Comparison of ENCODE assay signal across 18 cellular contexts in genomic region chr19:13611596-13611995, GRCh38.
DNase-seq lines count a peak whose midpoint lies in the region; ATAC-seq and TF ChIP-seq lines count a peak whose summit lies in the region.
"Had no signal": no experiment of that assay in that cellular context is flagged by ENCODE, and none has a peak within 500 bp of the region (broad histone marks: within the 10 kb centered on the region; RNA-seq: fewer than 3 reads in every experiment).

No MANE protein-coding gene starts in this region.

- intact Hi-C loops in spleen (cut with DNase I; ENCODE audit: low total_unique reads): no loop called here

- no peaks in the 10 kb centered on the region for H3K4me1 ChIP-seq in spleen
- H3K4me1 ChIP-seq: Caco-2 had no signal

- H3K36me3 ChIP-seq in spleen: no peaks in the 10 kb centered on the region

- 40 to 60% (median 50%) methylated on average over 2 of the region's 2 CpGs for WGBS in spleen, 5 donors

- peaks cover 0 to 54% (median 2%) of the 10 kb centered on the region in 7 donors for H3K27me3 ChIP-seq in spleen (replicated peaks in 1 of 7)

- H3K27ac ChIP-seq in spleen: no peak overlapping the region
- H3K27ac ChIP-seq: C4-2B, HL-60 had no signal

- no peak overlapping the region for H3K4me3 ChIP-seq in spleen

- TF ChIP-seq CTCF in spleen (IDR thresholded peaks at IDR 0.05 in 8 of 11, conservative IDR thresholded peaks at IDR 0.05 in 3 of 11): no peak

- no peak for ATAC-seq in stimulated activated naive CD8-positive, alpha-beta T cell treated with anti-CD3 and anti-CD28 coated beads, Interleukin-15, Interleukin-2, amounts not matched to agents 100 U/mL and 50 U/mL, for 24 hours
- ATAC-seq: HCT116 had no signal

- DNase-seq in NCI-H510A treated with DMSO at 0.1 percent for 48 hours (lab: John Stamatoyannopoulos, UW): peak; percentile 44
- DNase-seq in NCI-H510A (lab: John Stamatoyannopoulos, UW): no peak
- DNase-seq in NCI-H146 treated with DMSO at 0.1 percent for 48 hours (lab: John Stamatoyannopoulos, UW; ENCODE audit: unreplicated experiment): peak; percentile 17
- peak; percentile 56 for DNase-seq in brain pericyte (ENCODE audit: low read depth, low spot score)
- peak; percentile 12 for DNase-seq in spleen
- DNase-seq in stimulated activated naive CD8-positive, alpha-beta T cell treated with anti-CD3 and anti-CD28 coated beads, Interleukin-15, Interleukin-2, amounts not matched to agents 100 U/mL and 50 U/mL, for 24 hours: no peak
- DNase-seq in cerebellar nuclear complex (lab: John Stamatoyannopoulos, UW): no peak
- DNase-seq: ACHN; Caco-2; CD4-positive, alpha-beta T cell; DMS79 treated with DMSO at 0.1 percent for 48 hours; GF-D8; GOT3; H7; HFFc6 had no signal

- no peak for TF ChIP-seq POLR2A in spleen (IDR thresholded peaks at IDR 0.05)

- no peaks in the 10 kb centered on the region for H3K9me3 ChIP-seq in spleen
- H3K9me3 ChIP-seq: Caco-2 had no signal

Comparison
In these comparisons a context has a peak if more than half of its experiments do, and no peak if none do; other contexts are left out.
1. DNase-seq: peak in NCI-H510A treated with DMSO at 0.1 percent for 48 hours (single experiment), NCI-H146 treated with DMSO at 0.1 percent for 48 hours (single experiment), brain pericyte (single experiment) and spleen (single experiment); none in NCI-H510A (single experiment), stimulated activated naive CD8-positive, alpha-beta T cell treated with anti-CD3 and anti-CD28 coated beads, Interleukin-15, Interleukin-2, amounts not matched to agents 100 U/mL and 50 U/mL, for 24 hours (single experiment) and cerebellar nuclear complex (0 of 2).